ENCODE assay signal across 8 cellular contexts in genomic region chr9:133726401-133727276, GRCh38. TPM values are rescaled to one million over a fixed set of nuclear protein-coding genes. Genes with fewer than 3 reads are reported as not detected.
DNase-seq lines count a peak whose midpoint lies in the region; ATAC-seq and TF ChIP-seq lines count a peak whose summit lies in the region.

No MANE protein-coding gene starts in this region.

- POLR2A ChIA-PET in activated CD8-positive, alpha-beta T cell treated with anti-CD3 and anti-CD28 coated beads for 36 hours (lab: Charles Lee): interaction anchor here (0.7 kb wide), 1 partner anchor 31 kb away, joined by 3 read pairs; no protein-coding TSS in a partner anchor
- POLR2A ChIA-PET in naive thymus-derived CD8-positive, alpha-beta T cell (lab: Charles Lee): interaction anchor here (1.1 kb wide), 1 partner anchor 70 kb away, joined by 3 read pairs; no protein-coding TSS in a partner anchor

- peak; percentile 75 for ATAC-seq in activated CD8-positive, alpha-beta T cell treated with anti-CD3 and anti-CD28 coated beads for 36 hours
- peak; percentile 70 to 79 for ATAC-seq in naive thymus-derived CD8-positive, alpha-beta T cell
- ATAC-seq in GM21360 (IDR thresholded peaks at IDR 0.05; ENCODE audit: unreplicated experiment): no peak

- no peak overlapping the region for H3K4me3 Mint-ChIP-seq in activated CD8-positive, alpha-beta T cell treated with anti-CD3 and anti-CD28 coated beads for 36 hours
- H3K4me3 Mint-ChIP-seq in endothelial cell (ENCODE audit: unreplicated experiment): no peak overlapping the region
- no peak overlapping the region for H3K4me3 Mint-ChIP-seq in naive thymus-derived CD8-positive, alpha-beta T cell

- no peaks in the 10 kb centered on the region for H3K36me3 ChIP-seq in transverse colon

- no peaks in the 10 kb centered on the region for H3K36me3 Mint-ChIP-seq in activated CD8-positive, alpha-beta T cell treated with anti-CD3 and anti-CD28 coated beads for 36 hours (ENCODE audit: low read depth)
- no peaks in the 10 kb centered on the region for H3K36me3 Mint-ChIP-seq in endothelial cell (ENCODE audit: low read depth, unreplicated experiment)
- H3K36me3 Mint-ChIP-seq in naive thymus-derived CD8-positive, alpha-beta T cell: no peaks in the 10 kb centered on the region

- WGBS in transverse colon (ENCODE audit: low coverage in 1 of 2), 2 donors: 50 to 55% methylated on average over 2 to 14 of the region's 14 CpGs

- no peaks in the 10 kb centered on the region for H3K4me1 ChIP-seq in transverse colon

- no peaks in the 10 kb centered on the region for H3K27me3 Mint-ChIP-seq in activated CD8-positive, alpha-beta T cell treated with anti-CD3 and anti-CD28 coated beads for 36 hours
- peaks cover 2% of the 10 kb centered on the region for H3K27me3 Mint-ChIP-seq in endothelial cell (ENCODE audit: unreplicated experiment)
- peaks cover 4 to 10% (median 6%) of the 10 kb centered on the region in 5 donors for H3K27me3 Mint-ChIP-seq in naive thymus-derived CD8-positive, alpha-beta T cell

- peaks cover 8% of the 10 kb centered on the region for H3K4me1 Mint-ChIP-seq in activated CD8-positive, alpha-beta T cell treated with anti-CD3 and anti-CD28 coated beads for 36 hours (ENCODE audit: low read depth)
- no peaks in the 10 kb centered on the region for H3K4me1 Mint-ChIP-seq in endothelial cell (ENCODE audit: unreplicated experiment)
- H3K4me1 Mint-ChIP-seq in naive thymus-derived CD8-positive, alpha-beta T cell: peaks cover 6 to 9% (median 7%) of the 10 kb centered on the region in 4 donors

- TF ChIP-seq POLR2A in transverse colon (IDR thresholded peaks at IDR 0.05): no peak

- H3K9me3 Mint-ChIP-seq in activated CD8-positive, alpha-beta T cell treated with anti-CD3 and anti-CD28 coated beads for 36 hours: no peaks in the 10 kb centered on the region
- H3K9me3 Mint-ChIP-seq in endothelial cell (ENCODE audit: unreplicated experiment): no peaks in the 10 kb centered on the region
- H3K9me3 Mint-ChIP-seq in naive thymus-derived CD8-positive, alpha-beta T cell: peaks cover 0 to 2% (median 0%) of the 10 kb centered on the region in 9 donors

- H3K27ac Mint-ChIP-seq in activated CD8-positive, alpha-beta T cell treated with anti-CD3 and anti-CD28 coated beads for 36 hours: no peak overlapping the region
- H3K27ac Mint-ChIP-seq in endothelial cell (ENCODE audit: unreplicated experiment): no peak overlapping the region
- peak overlapping the region in 4 of 10 donors; percentile 29 to 55 (median 41) for H3K27ac Mint-ChIP-seq in naive thymus-derived CD8-positive, alpha-beta T cell

- no peak overlapping the region for H3K4me3 ChIP-seq in transverse colon

- DNase-seq in GM20000 (ENCODE audit: low spot score) (peak; percentile 73), NCI-H510A treated with DMSO at 0.1 percent for 48 hours (lab: John Stamatoyannopoulos, UW) (peak; percentile 69), endothelial cell (ENCODE audit: low spot score) (peak; percentile 67), transverse colon (peak; percentile 47)
- DNase-seq in activated CD8-positive, alpha-beta T cell treated with anti-CD3 and anti-CD28 coated beads for 36 hours: peak; percentile 80
- peak; percentile 35 to 79 (median 62) for DNase-seq in naive thymus-derived CD8-positive, alpha-beta T cell

- no peak overlapping the region for H3K27ac ChIP-seq in 22Rv1
- no peak overlapping the region for H3K27ac ChIP-seq in transverse colon

- H3K9me3 ChIP-seq in transverse colon: no peaks in the 10 kb centered on the region

- intact Hi-C loops in activated CD8-positive, alpha-beta T cell treated with anti-CD3 and anti-CD28 coated beads for 36 hours (cut with micrococcal nuclease): loop anchor here (10.0 kb wide), 3 partner anchors 72 to 192 kb away; partner anchors contain the start of genes ADAMTSL2 and FAM163B
- intact Hi-C loops in transverse colon (cut with DNase I; ENCODE audit: low total_unique reads): loop anchor here (5.0 kb wide), 1 partner anchor 194 kb away; the partner anchor contains the start of gene ADAMTSL2

- CTCF ChIA-PET in activated CD8-positive, alpha-beta T cell treated with anti-CD3 and anti-CD28 coated beads for 36 hours (lab: Charles Lee): interaction anchor here (0.9 to 3.5 kb wide), 14 partner anchors 11 to 268 kb away, joined by 3 to 18 read pairs (median 4); partner anchors contain the start of genes FAM163B and SARDH

- in situ Hi-C loops in transverse colon (cut with MboI; ENCODE audit: low pct_ligation_motif_present in 1 of 4, low pct_unique_long_range_greater_than_20kb in 1 of 4, low sequenced_read_pairs in 3 of 4): loop anchor here in 1 of 4 donors (10.0 kb wide), 1 partner anchor 192 kb away; the partner anchor contains the start of gene ADAMTSL2

- no peaks in the 10 kb centered on the region for H3K27me3 ChIP-seq in transverse colon

- no peak for TF ChIP-seq EP300 in transverse colon (IDR thresholded peaks at IDR 0.05; ENCODE audit: low read depth)

- peak; percentile 41 for TF ChIP-seq CTCF in 22Rv1 (IDR thresholded peaks at IDR 0.05)
- peak; percentile 47 for TF ChIP-seq CTCF in GM20000 (IDR thresholded peaks at IDR 0.05; ENCODE audit: extremely low read depth, missing control alignments)
- peak; percentile 68 for TF ChIP-seq CTCF in activated CD8-positive, alpha-beta T cell treated with anti-CD3 and anti-CD28 coated beads for 36 hours (IDR thresholded peaks at IDR 0.05)
- TF ChIP-seq CTCF in endothelial cell (IDR thresholded peaks at IDR 0.05; ENCODE audit: unreplicated experiment): no peak
- TF ChIP-seq CTCF in transverse colon (IDR thresholded peaks at IDR 0.05): peak; percentile 22 to 51 (median 47)

RNA-seq across cellular contexts. Expression of gene SARDH, which starts 11.5 kb away (rescaled TPM):
- 1 to 10 TPM; 5.5 to 5.6 TPM for total RNA-seq in activated CD8-positive, alpha-beta T cell treated with anti-CD3 and anti-CD28 coated beads for 36 hours
- 5.0 TPM for total RNA-seq in endothelial cell (ENCODE audit: unreplicated experiment)
- total RNA-seq in naive thymus-derived CD8-positive, alpha-beta T cell: 1 to 10 TPM; 5.0 to 8.7 TPM
- 1 to 10 TPM; 1.7 to 2.7 (median 2.4) TPM for polyA plus RNA-seq in naive thymus-derived CD8-positive, alpha-beta T cell
- 1 to 10 TPM in 1 of 4 donors, under 1 TPM in 2, not detected in 1; 0.68 to 1.1 (median 0.95) TPM for total RNA-seq in transverse colon
